Comparison of ENCODE assay signal across 18 cellular contexts in the genomic region with DNA sequence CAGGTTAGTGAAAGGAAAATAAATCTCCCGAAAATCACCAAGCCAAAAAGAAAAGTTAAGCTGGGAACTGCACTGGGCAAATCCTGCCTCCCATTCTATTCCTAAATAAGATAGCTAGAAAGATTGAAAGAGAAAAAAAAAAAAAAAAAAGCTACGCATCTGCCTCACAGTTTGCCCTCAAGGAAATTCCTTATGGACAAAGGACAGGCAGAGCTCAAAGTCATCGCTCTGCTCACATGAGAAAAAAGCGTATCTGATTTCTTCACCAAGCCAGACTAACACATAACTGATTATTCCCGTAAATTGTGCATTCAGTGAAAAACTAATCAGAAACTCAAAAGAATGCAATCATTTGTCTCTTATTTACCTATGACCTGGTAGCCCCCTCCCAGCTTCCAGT. TPM values are rescaled to one million over a fixed set of nuclear protein-coding genes. Genes with fewer than 3 reads are reported as not detected.
A peak's percentile ranks its signal among the peaks of the same experiment; 100 is the strongest.
DNase-seq lines count a peak whose midpoint lies in the region; ATAC-seq and TF ChIP-seq lines count a peak whose summit lies in the region.
"Had no signal": no experiment of that assay in that cellular context is flagged by ENCODE, and none has a peak within 500 bp of the region (broad histone marks: within the 10 kb centered on the region; RNA-seq: fewer than 3 reads in every experiment).

No MANE protein-coding gene starts in this region.

- no peak for ATAC-seq in activated T-helper 17 cell treated with anti-CD3 and anti-CD28 coated beads, Interleukin-2, amount 50 U/mL, for 72 hours (replicated peaks)
- no peak for ATAC-seq in HG03457 (IDR thresholded peaks at IDR 0.05; ENCODE audit: unreplicated experiment)
- no peak for ATAC-seq in GM19351 (IDR thresholded peaks at IDR 0.05; ENCODE audit: unreplicated experiment)

- no peak overlapping the region for H2BK12ac ChIP-seq in H9 (ENCODE audit: insufficient read length, low read depth, low read length)

- H3K9me3 Mint-ChIP-seq in H9 (no peaks in the 10 kb centered on the region), endothelial cell (ENCODE audit: unreplicated experiment) (no peaks in the 10 kb centered on the region), neural crest cell (no peaks in the 10 kb centered on the region)
- H3K9me3 Mint-ChIP-seq in activated T-helper 17 cell treated with anti-CD3 and anti-CD28 coated beads, Interleukin-2, amount 50 U/mL, for 72 hours, result no peaks in the 10 kb centered on the region
- H3K9me3 Mint-ChIP-seq: CD4-positive, CD25-positive, alpha-beta regulatory T cell had no signal

- no peak overlapping the region for H4K5ac ChIP-seq in H9 (ENCODE audit: insufficient read length, low read depth, low read length)

- H3K4me1 ChIP-seq in H9 (ENCODE audit: insufficient read depth, low read length), result no peaks in the 10 kb centered on the region

- CTCF ChIA-PET in GM10248 (lab: Yijun Ruan, JAX), result interaction anchor here (0.7 to 0.8 kb wide), 2 partner anchors 17 to 58 kb away, joined by 3 read pairs; no protein-coding TSS in a partner anchor

- TF ChIP-seq CTCF in H9 (conservative IDR thresholded peaks at IDR 0.05), result no peak
- no peak for TF ChIP-seq CTCF in endothelial cell (IDR thresholded peaks at IDR 0.05; ENCODE audit: unreplicated experiment)
- TF ChIP-seq CTCF in neural crest cell (conservative IDR thresholded peaks at IDR 0.05), result no peak
- no peak for TF ChIP-seq CTCF in GM10248 (IDR thresholded peaks at IDR 0.05; ENCODE audit: control extremely low read depth, extremely low read depth, low read depth, missing control alignments)

- no peak overlapping the region for H3K4ac ChIP-seq in H9 (ENCODE audit: low read depth, low read length)

- H3K56ac ChIP-seq in H9 (ENCODE audit: insufficient read length, low read depth, low read length), result no peak overlapping the region

- H3K79me2 ChIP-seq in H9 (ENCODE audit: insufficient read depth, low read length), result no peaks in the 10 kb centered on the region; the same call in 1 of the 2 replicates

- no peak overlapping the region for H3K9ac ChIP-seq in H9 (ENCODE audit: extremely low read depth, insufficient read length, low read length)

- peaks cover 5% of the 10 kb centered on the region for H3K79me1 ChIP-seq in H9 (ENCODE audit: insufficient read depth, low read depth, low read length, poor library complexity, severe bottlenecking)

- H2BK15ac ChIP-seq in H9 (ENCODE audit: low read depth, low read length), result no peak overlapping the region

- peak; percentile 39 for DNase-seq in ELF-1 (ENCODE audit: low read depth, low spot score)
- DNase-seq in H9, result no peak
- DNase-seq in endothelial cell (ENCODE audit: low spot score), result no peak
- DNase-seq in neural crest cell (ENCODE audit: low read depth, low spot score), result no peak
- no peak for DNase-seq in GM10248 (ENCODE audit: extremely low spot score)
- DNase-seq: CD4-positive, CD25-positive, alpha-beta regulatory T cell; KBM-7; NCI-H1417 treated with DMSO at 0.1 percent for 48 hours; NCI-H2029 treated with DMSO at 0.1 percent for 48 hours; NCI-H2171 treated with DMSO at 0.1 percent for 48 hours; NCI-H510A; NCI-H774 had no signal

- H3T11ph ChIP-seq in H9 (ENCODE audit: low read length), result no peak overlapping the region

- POLR2A ChIA-PET in GM10248 (lab: Yijun Ruan, JAX), result no interaction called here

- H2BK20ac ChIP-seq in H9 (ENCODE audit: low read depth, low read length, poor library complexity, severe bottlenecking), result no peak overlapping the region

- H4K91ac ChIP-seq in H9 (ENCODE audit: insufficient read length, low read depth, low read length), result no peak overlapping the region

- no peak overlapping the region for H2BK5ac ChIP-seq in H9 (ENCODE audit: insufficient read length, low read length)

- no peak overlapping the region for H3K18ac ChIP-seq in H9 (ENCODE audit: insufficient read length, low read depth, low read length)

- H3K27me3 Mint-ChIP-seq in H9 (ENCODE audit: low read depth) (no peaks in the 10 kb centered on the region), endothelial cell (ENCODE audit: unreplicated experiment) (no peaks in the 10 kb centered on the region), neural crest cell (ENCODE audit: low read depth) (no peaks in the 10 kb centered on the region)
- no peaks in the 10 kb centered on the region for H3K27me3 Mint-ChIP-seq in activated T-helper 17 cell treated with anti-CD3 and anti-CD28 coated beads, Interleukin-2, amount 50 U/mL, for 72 hours
- H3K27me3 Mint-ChIP-seq: B cell; CD4-positive, CD25-positive, alpha-beta regulatory T cell had no signal

- WGBS in H9 (ENCODE audit: extremely low coverage, insufficient read length, low lambda C conversion rate), result no CpG with 5 or more reads among the region's 5 CpGs

- H4K20me1 ChIP-seq in H9 (ENCODE audit: control insufficient read depth, insufficient read depth, insufficient read length), result no peaks in the 10 kb centered on the region

- peaks cover 37 to 61% (median 59%) of the 10 kb centered on the region in 3 experiments; a peak in 6 of 7 replicates for H3K36me3 Mint-ChIP-seq in H9 (ENCODE audit: insufficient read depth in 1 of 3, low read depth in 3 of 3)
- peaks cover 16% of the 10 kb centered on the region for H3K36me3 Mint-ChIP-seq in endothelial cell (ENCODE audit: low read depth, unreplicated experiment)
- H3K36me3 Mint-ChIP-seq in neural crest cell (ENCODE audit: low read depth), result peaks cover 21% of the 10 kb centered on the region
- peaks cover 95% of the 10 kb centered on the region for H3K36me3 Mint-ChIP-seq in activated T-helper 17 cell treated with anti-CD3 and anti-CD28 coated beads, Interleukin-2, amount 50 U/mL, for 72 hours (ENCODE audit: low read depth)

- H3K4me1 Mint-ChIP-seq in H9 (peaks cover 0 to 8% of the 10 kb centered on the region in 2 experiments; a peak in 1 of 4 replicates), endothelial cell (ENCODE audit: unreplicated experiment) (no peaks in the 10 kb centered on the region), neural crest cell (peaks cover 14% of the 10 kb centered on the region)
- H3K4me1 Mint-ChIP-seq in activated T-helper 17 cell treated with anti-CD3 and anti-CD28 coated beads, Interleukin-2, amount 50 U/mL, for 72 hours, result peaks cover 22% of the 10 kb centered on the region
- H3K4me1 Mint-ChIP-seq: B cell had no signal

- no peaks in the 10 kb centered on the region for H3K23me2 ChIP-seq in H9 (ENCODE audit: insufficient read length, low read depth, low read length, poor library complexity, severe bottlenecking)

- H3K23ac ChIP-seq in H9 (ENCODE audit: insufficient read length, low read depth, low read length), result no peak overlapping the region

- H3K27me3 ChIP-seq in H9 (ENCODE audit: insufficient read depth, low read length), result no peaks in the 10 kb centered on the region
- H3K27me3 ChIP-seq: SJCRH30 had no signal

- no peak overlapping the region for H2BK120ac ChIP-seq in H9 (ENCODE audit: low read depth, low read length, poor library complexity, severe bottlenecking)

- H3K14ac ChIP-seq in H9 (ENCODE audit: insufficient read depth, low read length), result no peak overlapping the region

- H3K4me3 Mint-ChIP-seq in H9 (no peak overlapping the region), endothelial cell (ENCODE audit: unreplicated experiment) (no peak overlapping the region), neural crest cell (peak overlapping the region; percentile 9)
- H3K4me3 Mint-ChIP-seq in activated T-helper 17 cell treated with anti-CD3 and anti-CD28 coated beads, Interleukin-2, amount 50 U/mL, for 72 hours, result no peak overlapping the region
- H3K4me3 Mint-ChIP-seq: B cell; CD4-positive, CD25-positive, alpha-beta regulatory T cell had no signal

- no peak overlapping the region for H2AFZ ChIP-seq in H9 (ENCODE audit: low read length)

- H3K27ac Mint-ChIP-seq in H9, result peak overlapping the region; percentile 29 to 90 (median 84); a peak in 4 of 7 replicates
- peak overlapping the region; percentile 31 for H3K27ac Mint-ChIP-seq in endothelial cell (ENCODE audit: unreplicated experiment)
- H3K27ac Mint-ChIP-seq in neural crest cell (ENCODE audit: unreplicated experiment), result peak overlapping the region; percentile 92
- no peak overlapping the region for H3K27ac Mint-ChIP-seq in activated T-helper 17 cell treated with anti-CD3 and anti-CD28 coated beads, Interleukin-2, amount 50 U/mL, for 72 hours
- H3K27ac Mint-ChIP-seq: B cell; CD4-positive, CD25-positive, alpha-beta regulatory T cell had no signal

- no peak overlapping the region for H2AK5ac ChIP-seq in H9 (ENCODE audit: insufficient read length, low read length)

- no peak overlapping the region for H4K8ac ChIP-seq in H9 (replicated peaks; ENCODE audit: insufficient read length, low read depth, low read length)

- no peak overlapping the region for H3K4me2 ChIP-seq in H9 (ENCODE audit: insufficient read depth, insufficient read length, low read length)

- no peaks in the 10 kb centered on the region for H3K9me3 ChIP-seq in H9 (ENCODE audit: control insufficient read depth, low read depth, low read length)
- H3K9me3 ChIP-seq: SJCRH30 had no signal

- H3K27ac ChIP-seq in H9 (ENCODE audit: insufficient read length, low read depth, low read length), result no peak overlapping the region
- H3K27ac ChIP-seq: RWPE1, SJCRH30 had no signal

RNA-seq across cellular contexts. Expression of a gene that starts 50.0 kb away (rescaled TPM):
- total RNA-seq in H9 (2021), result 92.3 and 96.6 TPM in 2 replicates
- 75.3 TPM for total RNA-seq in endothelial cell (ENCODE audit: unreplicated experiment)
- 110 and 113 TPM in 2 replicates for total RNA-seq in neural crest cell
- total RNA-seq in activated T-helper 17 cell treated with anti-CD3 and anti-CD28 coated beads, Interleukin-2, amount 50 U/mL, for 72 hours, result 100 to 1,000 TPM; 113 to 120 TPM
